In the genomic region with DNA sequence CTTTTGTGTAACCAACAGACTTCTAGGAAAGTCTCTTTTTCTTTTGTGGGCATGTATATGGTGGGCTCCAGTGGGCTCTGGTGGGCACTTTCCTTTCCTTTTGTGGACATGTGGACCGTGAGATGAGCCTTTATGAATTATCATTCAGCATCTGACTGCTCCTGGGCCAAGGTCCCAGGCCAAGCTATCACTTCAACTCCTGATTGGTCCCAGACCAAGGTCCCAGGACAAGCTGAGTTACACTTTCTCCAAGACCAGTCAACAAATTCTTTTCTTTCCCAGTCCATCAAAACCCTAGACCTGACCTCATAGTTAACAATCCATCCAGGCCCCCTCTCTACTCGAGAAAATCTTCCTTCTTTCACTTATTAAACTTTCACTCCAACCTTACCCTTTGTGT, we compare ENCODE assay signal across 11 cellular contexts. TPM values are rescaled to one million over a fixed set of nuclear protein-coding genes. Genes with fewer than 3 reads are reported as not detected.
"Had no signal": no experiment of that assay in that cellular context is flagged by ENCODE, and none has a peak within 500 bp of the region (broad histone marks: within the 10 kb centered on the region; RNA-seq: fewer than 3 reads in every experiment).

No MANE protein-coding gene starts in this region.

- H3K4me1 ChIP-seq: HAP-1 had no signal

- H3K9ac ChIP-seq: GM23248 had no signal

- H3K27ac ChIP-seq: GM23248, HL-60 had no signal

- H3K4me3 ChIP-seq: GM23248, HAP-1 had no signal

- H2AFZ ChIP-seq: GM23248 had no signal

- H3K9me3 ChIP-seq: HAP-1 had no signal

- ATAC-seq: HCT116 had no signal

- DNase-seq: GM23248, GOT3, H7, HFFc6, IMR-90, KBM-7 had no signal

- H3K36me3 ChIP-seq: HAP-1 had no signal

RNA-seq across cellular contexts. Expression of a gene that starts 1.0 kb away (rescaled TPM):
- total RNA-seq: GM23248, H7, HFFc6, HT1080, IMR-90 had no signal
- polyA plus RNA-seq: GM23248, IMR-90 had no signal

RNA-seq across cellular contexts. Expression of a gene that starts 12.7 kb away (rescaled TPM):
- total RNA-seq: GM23248, H4, H7, HFFc6, HT1080, IMR-90 had no signal
- polyA plus RNA-seq: GM23248, IMR-90 had no signal
